In genomic region chr20:38446441-38447209, GRCh38 we compare ENCODE assay signal across 1 cellular context.
TF ChIP-seq lines count a peak whose summit lies in the region.

No MANE protein-coding gene starts in this region.

TF ChIP-seq in HepG2, 621 proteins besides CTCF, POLR2A, EP300 and RAD21 (continued from another document and continues in another):
- TF ChIP-seq, protein P1, sequence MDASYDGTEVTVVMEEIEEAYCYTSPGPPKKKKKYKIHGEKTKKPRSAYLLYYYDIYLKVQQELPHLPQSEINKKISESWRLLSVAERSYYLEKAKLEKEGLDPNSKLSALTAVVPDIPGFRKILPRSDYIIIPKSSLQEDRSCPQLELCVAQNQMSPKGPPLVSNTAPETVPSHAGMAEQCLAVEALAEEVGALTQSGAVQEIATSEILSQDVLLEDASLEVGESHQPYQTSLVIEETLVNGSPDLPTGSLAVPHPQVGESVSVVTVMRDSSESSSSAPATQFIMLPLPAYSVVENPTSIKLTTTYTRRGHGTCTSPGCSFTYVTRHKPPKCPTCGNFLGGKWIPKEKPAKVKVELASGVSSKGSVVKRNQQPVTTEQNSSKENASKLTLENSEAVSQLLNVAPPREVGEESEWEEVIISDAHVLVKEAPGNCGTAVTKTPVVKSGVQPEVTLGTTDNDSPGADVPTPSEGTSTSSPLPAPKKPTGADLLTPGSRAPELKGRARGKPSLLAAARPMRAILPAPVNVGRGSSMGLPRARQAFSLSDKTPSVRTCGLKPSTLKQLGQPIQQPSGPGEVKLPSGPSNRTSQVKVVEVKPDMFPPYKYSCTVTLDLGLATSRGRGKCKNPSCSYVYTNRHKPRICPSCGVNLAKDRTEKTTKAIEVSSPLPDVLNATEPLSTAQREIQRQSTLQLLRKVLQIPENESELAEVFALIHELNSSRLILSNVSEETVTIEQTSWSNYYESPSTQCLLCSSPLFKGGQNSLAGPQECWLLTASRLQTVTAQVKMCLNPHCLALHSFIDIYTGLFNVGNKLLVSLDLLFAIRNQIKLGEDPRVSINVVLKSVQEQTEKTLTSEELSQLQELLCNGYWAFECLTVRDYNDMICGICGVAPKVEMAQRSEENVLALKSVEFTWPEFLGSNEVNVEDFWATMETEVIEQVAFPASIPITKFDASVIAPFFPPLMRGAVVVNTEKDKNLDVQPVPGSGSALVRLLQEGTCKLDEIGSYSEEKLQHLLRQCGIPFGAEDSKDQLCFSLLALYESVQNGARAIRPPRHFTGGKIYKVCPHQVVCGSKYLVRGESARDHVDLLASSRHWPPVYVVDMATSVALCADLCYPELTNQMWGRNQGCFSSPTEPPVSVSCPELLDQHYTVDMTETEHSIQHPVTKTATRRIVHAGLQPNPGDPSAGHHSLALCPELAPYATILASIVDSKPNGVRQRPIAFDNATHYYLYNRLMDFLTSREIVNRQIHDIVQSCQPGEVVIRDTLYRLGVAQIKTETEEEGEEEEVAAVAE (CRISPR knock-in tag; IDR thresholded peaks at IDR 0.05; ENCODE audit: borderline replicate concordance), result peak; percentile 92
- TF ChIP-seq ZNF512B (CRISPR knock-in tag; IDR thresholded peaks at IDR 0.05; ENCODE audit: borderline replicate concordance) (peak; percentile 84; the same call in 1 of the 2 replicates), MLXIP (CRISPR knock-in tag; IDR thresholded peaks at IDR 0.05; ENCODE audit: borderline replicate concordance) (peak; percentile 48; the same call in 1 of the 2 replicates), GATAD1 (CRISPR knock-in tag; IDR thresholded peaks at IDR 0.05) (peak; percentile 97), AKAP8 (CRISPR knock-in tag; IDR thresholded peaks at IDR 0.05) (peak; percentile 83), KLF11 (CRISPR knock-in tag; IDR thresholded peaks at IDR 0.05) (peak; percentile 100), POLR2AphosphoS5 (IDR thresholded peaks at IDR 0.05; ENCODE audit: low read depth, low read length) (peak; percentile 98), ZNF180 (CRISPR knock-in tag; IDR thresholded peaks at IDR 0.05; ENCODE audit: borderline replicate concordance, low read depth) (peak; percentile 82; the same call in 1 of the 2 replicates), FOXJ3 (CRISPR knock-in tag; IDR thresholded peaks at IDR 0.05; ENCODE audit: borderline replicate concordance) (peak; percentile 65; the same call in 1 of the 2 replicates), ZNF577 (CRISPR knock-in tag; IDR thresholded peaks at IDR 0.05; ENCODE audit: borderline replicate concordance, low read depth) (peak; percentile 89; the same call in 1 of the 2 replicates), BCLAF1 (IDR thresholded peaks at IDR 0.05) (no peak), ZMYM3 (CRISPR knock-in tag; IDR thresholded peaks at IDR 0.05) (peak; percentile 91), IKZF4 (CRISPR knock-in tag; IDR thresholded peaks at IDR 0.05; ENCODE audit: borderline replicate concordance, low read depth, not compliant biosample characterization) (peak; percentile 92), ZFP41 (CRISPR knock-in tag; IDR thresholded peaks at IDR 0.05; ENCODE audit: borderline replicate concordance) (peak; percentile 95), YY1 (IDR thresholded peaks at IDR 0.05; ENCODE audit: insufficient read depth, insufficient replicate concordance, low read depth, low read length) (peak; percentile 91), BHLHE40 (IDR thresholded peaks at IDR 0.05; ENCODE audit: low read length) (peak; percentile 60; the same call in 1 of the 2 replicates), ZNF563 (CRISPR knock-in tag; IDR thresholded peaks at IDR 0.05) (peak; percentile 95), SOX5 (CRISPR knock-in tag; IDR thresholded peaks at IDR 0.05; ENCODE audit: borderline replicate concordance) (peak; percentile 83), ZNF75D (CRISPR knock-in tag; IDR thresholded peaks at IDR 0.05; ENCODE audit: borderline replicate concordance) (no peak), IKZF1 (IDR thresholded peaks at IDR 0.05) (no peak), ZNF546 (CRISPR knock-in tag; conservative IDR thresholded peaks at IDR 0.05) (no peak), ZNF235 (CRISPR knock-in tag; IDR thresholded peaks at IDR 0.05; ENCODE audit: borderline replicate concordance) (peak; percentile 97), ELF1 (CRISPR knock-in tag; IDR thresholded peaks at IDR 0.05) (peak; percentile 96), ZNF547 (CRISPR knock-in tag; IDR thresholded peaks at IDR 0.05) (peak; percentile 96)
- TF ChIP-seq, protein P2, sequence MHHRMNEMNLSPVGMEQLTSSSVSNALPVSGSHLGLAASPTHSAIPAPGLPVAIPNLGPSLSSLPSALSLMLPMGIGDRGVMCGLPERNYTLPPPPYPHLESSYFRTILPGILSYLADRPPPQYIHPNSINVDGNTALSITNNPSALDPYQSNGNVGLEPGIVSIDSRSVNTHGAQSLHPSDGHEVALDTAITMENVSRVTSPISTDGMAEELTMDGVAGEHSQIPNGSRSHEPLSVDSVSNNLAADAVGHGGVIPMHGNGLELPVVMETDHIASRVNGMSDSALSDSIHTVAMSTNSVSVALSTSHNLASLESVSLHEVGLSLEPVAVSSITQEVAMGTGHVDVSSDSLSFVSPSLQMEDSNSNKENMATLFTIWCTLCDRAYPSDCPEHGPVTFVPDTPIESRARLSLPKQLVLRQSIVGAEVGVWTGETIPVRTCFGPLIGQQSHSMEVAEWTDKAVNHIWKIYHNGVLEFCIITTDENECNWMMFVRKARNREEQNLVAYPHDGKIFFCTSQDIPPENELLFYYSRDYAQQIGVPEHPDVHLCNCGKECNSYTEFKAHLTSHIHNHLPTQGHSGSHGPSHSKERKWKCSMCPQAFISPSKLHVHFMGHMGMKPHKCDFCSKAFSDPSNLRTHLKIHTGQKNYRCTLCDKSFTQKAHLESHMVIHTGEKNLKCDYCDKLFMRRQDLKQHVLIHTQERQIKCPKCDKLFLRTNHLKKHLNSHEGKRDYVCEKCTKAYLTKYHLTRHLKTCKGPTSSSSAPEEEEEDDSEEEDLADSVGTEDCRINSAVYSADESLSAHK (CRISPR knock-in tag; IDR thresholded peaks at IDR 0.05; ENCODE audit: borderline replicate concordance), result no peak
- TF ChIP-seq, protein P3, sequence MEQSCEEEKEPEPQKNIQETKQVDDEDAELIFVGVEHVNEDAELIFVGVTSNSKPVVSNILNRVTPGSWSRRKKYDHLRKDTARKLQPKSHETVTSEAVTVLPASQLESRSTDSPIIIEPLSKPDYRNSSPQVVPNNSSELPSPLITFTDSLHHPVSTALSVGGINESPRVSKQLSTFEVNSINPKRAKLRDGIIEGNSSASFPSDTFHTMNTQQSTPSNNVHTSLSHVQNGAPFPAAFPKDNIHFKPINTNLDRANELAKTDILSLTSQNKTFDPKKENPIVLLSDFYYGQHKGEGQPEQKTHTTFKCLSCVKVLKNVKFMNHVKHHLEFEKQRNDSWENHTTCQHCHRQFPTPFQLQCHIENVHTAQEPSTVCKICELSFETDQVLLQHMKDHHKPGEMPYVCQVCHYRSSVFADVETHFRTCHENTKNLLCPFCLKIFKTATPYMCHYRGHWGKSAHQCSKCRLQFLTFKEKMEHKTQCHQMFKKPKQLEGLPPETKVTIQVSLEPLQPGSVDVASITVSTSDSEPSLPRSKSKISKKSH (CRISPR knock-in tag; IDR thresholded peaks at IDR 0.05; ENCODE audit: borderline replicate concordance), result peak; percentile 99
- TF ChIP-seq, protein P4, sequence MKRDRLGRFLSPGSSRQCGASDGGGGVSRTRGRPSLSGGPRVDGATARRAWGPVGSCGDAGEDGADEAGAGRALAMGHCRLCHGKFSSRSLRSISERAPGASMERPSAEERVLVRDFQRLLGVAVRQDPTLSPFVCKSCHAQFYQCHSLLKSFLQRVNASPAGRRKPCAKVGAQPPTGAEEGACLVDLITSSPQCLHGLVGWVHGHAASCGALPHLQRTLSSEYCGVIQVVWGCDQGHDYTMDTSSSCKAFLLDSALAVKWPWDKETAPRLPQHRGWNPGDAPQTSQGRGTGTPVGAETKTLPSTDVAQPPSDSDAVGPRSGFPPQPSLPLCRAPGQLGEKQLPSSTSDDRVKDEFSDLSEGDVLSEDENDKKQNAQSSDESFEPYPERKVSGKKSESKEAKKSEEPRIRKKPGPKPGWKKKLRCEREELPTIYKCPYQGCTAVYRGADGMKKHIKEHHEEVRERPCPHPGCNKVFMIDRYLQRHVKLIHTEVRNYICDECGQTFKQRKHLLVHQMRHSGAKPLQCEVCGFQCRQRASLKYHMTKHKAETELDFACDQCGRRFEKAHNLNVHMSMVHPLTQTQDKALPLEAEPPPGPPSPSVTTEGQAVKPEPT (CRISPR knock-in tag; IDR thresholded peaks at IDR 0.05; ENCODE audit: low read depth), result peak; percentile 82; the same call in 1 of the 2 replicates
- TF ChIP-seq, protein P5, sequence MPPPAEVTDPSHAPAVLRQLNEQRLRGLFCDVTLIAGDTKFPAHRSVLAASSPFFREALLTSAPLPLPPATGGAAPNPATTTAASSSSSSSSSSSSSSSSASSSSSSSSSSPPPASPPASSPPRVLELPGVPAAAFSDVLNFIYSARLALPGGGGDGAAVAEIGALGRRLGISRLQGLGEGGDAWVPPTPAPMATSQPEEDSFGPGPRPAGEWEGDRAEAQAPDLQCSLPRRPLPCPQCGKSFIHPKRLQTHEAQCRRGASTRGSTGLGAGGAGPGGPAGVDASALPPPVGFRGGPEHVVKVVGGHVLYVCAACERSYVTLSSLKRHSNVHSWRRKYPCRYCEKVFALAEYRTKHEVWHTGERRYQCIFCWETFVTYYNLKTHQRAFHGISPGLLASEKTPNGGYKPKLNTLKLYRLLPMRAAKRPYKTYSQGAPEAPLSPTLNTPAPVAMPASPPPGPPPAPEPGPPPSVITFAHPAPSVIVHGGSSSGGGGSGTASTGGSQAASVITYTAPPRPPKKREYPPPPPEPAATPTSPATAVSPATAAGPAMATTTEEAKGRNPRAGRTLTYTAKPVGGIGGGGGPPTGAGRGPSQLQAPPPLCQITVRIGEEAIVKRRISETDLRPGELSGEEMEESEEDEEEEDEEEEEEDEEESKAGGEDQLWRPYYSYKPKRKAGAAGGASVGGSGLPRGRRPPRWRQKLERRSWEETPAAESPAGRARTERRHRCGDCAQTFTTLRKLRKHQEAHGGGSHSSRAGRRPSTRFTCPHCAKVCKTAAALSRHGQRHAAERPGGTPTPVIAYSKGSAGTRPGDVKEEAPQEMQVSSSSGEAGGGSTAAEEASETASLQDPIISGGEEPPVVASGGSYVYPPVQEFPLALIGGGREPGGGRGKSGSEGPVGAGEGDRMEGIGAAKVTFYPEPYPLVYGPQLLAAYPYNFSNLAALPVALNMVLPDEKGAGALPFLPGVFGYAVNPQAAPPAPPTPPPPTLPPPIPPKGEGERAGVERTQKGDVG (CRISPR knock-in tag; IDR thresholded peaks at IDR 0.05; ENCODE audit: borderline replicate concordance), result peak; percentile 97
